In the genomic region with DNA sequence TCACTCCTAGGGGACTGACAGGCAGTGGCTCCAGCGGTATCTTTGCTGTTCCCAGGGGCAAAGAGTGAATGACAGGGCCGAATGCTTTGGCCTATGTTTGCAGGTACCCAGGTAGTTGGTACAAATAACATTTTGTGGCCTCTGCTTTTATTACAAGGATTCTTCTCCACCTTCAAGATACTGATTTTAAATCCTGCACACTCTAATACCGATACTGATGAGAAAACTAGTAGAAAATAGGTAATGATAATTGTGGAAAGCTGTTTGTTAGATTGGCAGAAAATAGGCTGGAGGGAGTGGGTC, we compare ENCODE assay signal across 8 cellular contexts. TPM values are rescaled to one million over a fixed set of nuclear protein-coding genes. Genes with fewer than 3 reads are reported as not detected.
A peak's percentile ranks its signal among the peaks of the same experiment; 100 is the strongest.
DNase-seq lines count a peak whose midpoint lies in the region; ATAC-seq and TF ChIP-seq lines count a peak whose summit lies in the region.

No MANE protein-coding gene starts in this region.

- H4K8ac ChIP-seq in mesenchymal stem cell (ENCODE audit: low read length), result peak overlapping the region; percentile 54

- no peak overlapping the region for H2BK12ac ChIP-seq in mesenchymal stem cell (ENCODE audit: low read length in 2 of 2)

- H3K9me2 ChIP-seq in SK-N-SH, result no peaks in the 10 kb centered on the region

- H2BK15ac ChIP-seq in mesenchymal stem cell (ENCODE audit: low read depth, poor library complexity, severe bottlenecking), result no peak overlapping the region

- no peak for ATAC-seq in SK-N-SH treated with all-trans-retinoic acid at 6 μM for 48 hours

- no peak for TF ChIP-seq RAD21 in SK-N-SH (IDR thresholded peaks at IDR 0.05; ENCODE audit: low read length)

- H3K27me3 ChIP-seq in SK-N-SH (ENCODE audit: insufficient read depth) (no peaks in the 10 kb centered on the region), mesenchymal stem cell (ENCODE audit: control insufficient read depth in 1 of 2, insufficient read depth in 1 of 2, low read length in 2 of 2) (peaks cover 0 to 6% of the 10 kb centered on the region in 2 experiments)

- 9% methylated on average over 3 of the region's 3 CpGs for WGBS in SK-N-SH (ENCODE audit: low lambda C conversion rate)
- 100% methylated on average over 1 of the region's 3 CpGs for WGBS in mesenchymal stem cell
- 4% methylated on average over 3 of the region's 3 CpGs for WGBS in urinary bladder

- TF ChIP-seq EP300 in SK-N-SH (IDR thresholded peaks at IDR 0.05; ENCODE audit: borderline replicate concordance in 1 of 2, low read depth in 1 of 2, low read length in 1 of 2), result no peak

- H3K9ac ChIP-seq in SK-N-SH (peak overlapping the region; percentile 92), mesenchymal stem cell (ENCODE audit: low read length) (peak overlapping the region; percentile 94)

- CTCF ChIA-PET in SK-N-SH (lab: Yijun Ruan, JAX), result interaction anchor here (0.6 to 6.4 kb wide), 33 partner anchors 8 to 653 kb away, joined by 3 to 65 read pairs (median 4); a partner anchor contains a TSS

- H3K9me3 ChIP-seq in SK-N-SH (no peaks in the 10 kb centered on the region), mesenchymal stem cell (ENCODE audit: control insufficient read depth, low read length) (no peaks in the 10 kb centered on the region)

- H2AK5ac ChIP-seq in mesenchymal stem cell (ENCODE audit: low read length, severe bottlenecking), result no peak overlapping the region

- H3K4me1 ChIP-seq in SK-N-SH (ENCODE audit: control insufficient read depth in 1 of 2, insufficient read depth in 2 of 2, low read depth in 1 of 2, low read length in 1 of 2), result peaks cover 7 to 8% of the 10 kb centered on the region in 2 experiments; a peak in 3 of 4 replicates
- H3K4me1 ChIP-seq in mesenchymal stem cell (ENCODE audit: control insufficient read depth, insufficient read depth, low read depth, low read length), result peaks cover 8% of the 10 kb centered on the region
- H3K4me1 ChIP-seq in urinary bladder (ENCODE audit: insufficient read depth), result peaks cover 3% of the 10 kb centered on the region

- peak overlapping the region in 1 of 2 experiments; percentile 98 for H3K18ac ChIP-seq in mesenchymal stem cell (ENCODE audit: low read depth in 1 of 2, low read length in 2 of 2)

- peak overlapping the region; percentile 37 for H4K91ac ChIP-seq in mesenchymal stem cell (ENCODE audit: low read length)

- peak overlapping the region; percentile 79 to 96 for H3K4me3 ChIP-seq in SK-N-SH (ENCODE audit: low read depth in 2 of 2, low read length in 1 of 2)
- H3K4me3 ChIP-seq in cardiac fibroblast (replicated peaks in 1 of 2; ENCODE audit: low read depth in 2 of 2, low read length in 2 of 2), result peak overlapping the region; percentile 85 to 95
- H3K4me3 ChIP-seq in mesenchymal stem cell (ENCODE audit: insufficient read depth in 1 of 2, low read depth in 1 of 2, low read length in 2 of 2), result peak overlapping the region; percentile 89 to 92
- peak overlapping the region; percentile 79 for H3K4me3 ChIP-seq in urinary bladder (ENCODE audit: low read depth, low read length)

- peaks cover 14% of the 10 kb centered on the region; the same call in 1 of the 2 replicates for H3K79me2 ChIP-seq in SK-N-SH (ENCODE audit: insufficient read depth)

- H2BK5ac ChIP-seq in mesenchymal stem cell (ENCODE audit: low read depth, low read length, poor library complexity, severe bottlenecking), result no peak overlapping the region

- POLR2A ChIA-PET in SK-N-SH (lab: Yijun Ruan, JAX), result interaction anchor here (1.8 to 2.9 kb wide), 2 partner anchors 167 to 176 kb away, joined by 17 to 44 read pairs; a partner anchor contains a TSS

- peaks cover 0 to 2% of the 10 kb centered on the region in 2 experiments for H3K36me3 ChIP-seq in SK-N-SH (replicated peaks in 1 of 2; ENCODE audit: control insufficient read depth in 1 of 2, insufficient read depth in 2 of 2, low read length in 1 of 2)
- no peaks in the 10 kb centered on the region for H3K36me3 ChIP-seq in mesenchymal stem cell (ENCODE audit: control insufficient read depth in 1 of 2, insufficient read depth in 2 of 2, low read depth in 1 of 2, low read length in 2 of 2)
- peaks cover 4% of the 10 kb centered on the region for H3K36me3 ChIP-seq in urinary bladder (ENCODE audit: insufficient read depth)

- H3K14ac ChIP-seq in mesenchymal stem cell (ENCODE audit: low read length in 2 of 2), result no peak overlapping the region

- peak overlapping the region; percentile 92 for H3K4me2 ChIP-seq in SK-N-SH
- H3K4me2 ChIP-seq in mesenchymal stem cell (ENCODE audit: low read length, poor library complexity, severe bottlenecking), result peak overlapping the region; percentile 78

- DNase-seq in SK-N-SH, result no peak
- no peak for DNase-seq in cardiac fibroblast (ENCODE audit: low read depth in 2 of 2)
- DNase-seq in mesenchymal stem cell, result no peak
- DNase-seq in SW 1271 (lab: John Stamatoyannopoulos, UW), result no peak
- no peak for DNase-seq in stimulated activated CD4-positive, alpha-beta T cell treated with anti-CD3 and anti-CD28 coated beads, Interleukin-4, amount 100 ng/mL, for 24 hours
- DNase-seq in activated CD8-positive, alpha-beta memory T cell treated with anti-CD3 and anti-CD28 coated beads, Interleukin-2, amount 50 U/mL, for 4 hours, result no peak

- H2AFZ ChIP-seq in SK-N-SH (ENCODE audit: low read depth) (peak overlapping the region; percentile 90), mesenchymal stem cell (ENCODE audit: low read depth, low read length) (peak overlapping the region; percentile 78)

- no peak overlapping the region for H3K23ac ChIP-seq in mesenchymal stem cell (ENCODE audit: low read length in 2 of 2)

- peaks cover 26% of the 10 kb centered on the region for H3K79me1 ChIP-seq in mesenchymal stem cell (replicated peaks; ENCODE audit: low read length, poor library complexity, severe bottlenecking)

- TF ChIP-seq CTCF in SK-N-SH (IDR thresholded peaks at IDR 0.05), result no peak
- no peak for TF ChIP-seq CTCF in cardiac fibroblast (IDR thresholded peaks at IDR 0.05; ENCODE audit: low read depth, low read length)

- H2BK120ac ChIP-seq in mesenchymal stem cell (ENCODE audit: low read depth, low read length), result no peak overlapping the region

- peak overlapping the region in 1 of 2 experiments; percentile 95 for H3K4ac ChIP-seq in mesenchymal stem cell (ENCODE audit: low read depth in 1 of 2, low read length in 2 of 2)

- H3K27ac ChIP-seq in SK-N-SH (ENCODE audit: low read depth in 2 of 2, low read length in 1 of 2), result peak overlapping the region; percentile 68 to 90; a peak in 3 of 4 replicates
- peak overlapping the region; percentile 19 for H3K27ac ChIP-seq in mesenchymal stem cell (ENCODE audit: low read length, poor library complexity, severe bottlenecking)
- H3K27ac ChIP-seq in urinary bladder (ENCODE audit: low read depth), result peak overlapping the region; percentile 92

- no peaks in the 10 kb centered on the region for H4K20me1 ChIP-seq in SK-N-SH (ENCODE audit: insufficient read depth)

- H3F3A ChIP-seq in SK-N-SH (replicated peaks; ENCODE audit: insufficient read depth), result peaks cover 4% of the 10 kb centered on the region

TF ChIP-seq in SK-N-SH, 30 proteins besides CTCF, POLR2A, EP300 and RAD21:
- TF ChIP-seq RCOR1 (IDR thresholded peaks at IDR 0.05; ENCODE audit: low read length) (no peak), FOXJ3 (CRISPR knock-in tag; IDR thresholded peaks at IDR 0.05) (no peak)
- TF ChIP-seq, protein P1, sequence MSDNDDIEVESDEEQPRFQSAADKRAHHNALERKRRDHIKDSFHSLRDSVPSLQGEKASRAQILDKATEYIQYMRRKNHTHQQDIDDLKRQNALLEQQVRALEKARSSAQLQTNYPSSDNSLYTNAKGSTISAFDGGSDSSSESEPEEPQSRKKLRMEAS (IDR thresholded peaks at IDR 0.05; ENCODE audit: low read depth), result no peak
TF ChIP-seq in SK-N-SH: peak in this region for 0.

TF ChIP-seq in SK-N-SH treated with all-trans-retinoic acid at 6 μM for 48 hours, 23 proteins besides CTCF, POLR2A, EP300 and RAD21 (continues in another document):
- no peak for TF ChIP-seq BACH2 (CRISPR knock-in tag; IDR thresholded peaks at IDR 0.05; ENCODE audit: borderline replicate concordance)
- no peak for TF ChIP-seq PPARA (CRISPR knock-in tag; IDR thresholded peaks at IDR 0.05; ENCODE audit: borderline replicate concordance)
- TF ChIP-seq, protein P2, sequence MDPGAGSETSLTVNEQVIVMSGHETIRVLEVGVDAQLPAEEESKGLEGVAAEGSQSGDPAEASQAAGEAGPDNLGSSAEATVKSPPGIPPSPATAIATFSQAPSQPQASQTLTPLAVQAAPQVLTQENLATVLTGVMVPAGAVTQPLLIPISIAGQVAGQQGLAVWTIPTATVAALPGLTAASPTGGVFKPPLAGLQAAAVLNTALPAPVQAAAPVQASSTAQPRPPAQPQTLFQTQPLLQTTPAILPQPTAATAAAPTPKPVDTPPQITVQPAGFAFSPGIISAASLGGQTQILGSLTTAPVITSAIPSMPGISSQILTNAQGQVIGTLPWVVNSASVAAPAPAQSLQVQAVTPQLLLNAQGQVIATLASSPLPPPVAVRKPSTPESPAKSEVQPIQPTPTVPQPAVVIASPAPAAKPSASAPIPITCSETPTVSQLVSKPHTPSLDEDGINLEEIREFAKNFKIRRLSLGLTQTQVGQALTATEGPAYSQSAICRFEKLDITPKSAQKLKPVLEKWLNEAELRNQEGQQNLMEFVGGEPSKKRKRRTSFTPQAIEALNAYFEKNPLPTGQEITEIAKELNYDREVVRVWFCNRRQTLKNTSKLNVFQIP (CRISPR knock-in tag; IDR thresholded peaks at IDR 0.05; ENCODE audit: borderline replicate concordance, low read depth), result no peak
- TF ChIP-seq ZNF70 (CRISPR knock-in tag; IDR thresholded peaks at IDR 0.05), result no peak
- TF ChIP-seq, protein P3, sequence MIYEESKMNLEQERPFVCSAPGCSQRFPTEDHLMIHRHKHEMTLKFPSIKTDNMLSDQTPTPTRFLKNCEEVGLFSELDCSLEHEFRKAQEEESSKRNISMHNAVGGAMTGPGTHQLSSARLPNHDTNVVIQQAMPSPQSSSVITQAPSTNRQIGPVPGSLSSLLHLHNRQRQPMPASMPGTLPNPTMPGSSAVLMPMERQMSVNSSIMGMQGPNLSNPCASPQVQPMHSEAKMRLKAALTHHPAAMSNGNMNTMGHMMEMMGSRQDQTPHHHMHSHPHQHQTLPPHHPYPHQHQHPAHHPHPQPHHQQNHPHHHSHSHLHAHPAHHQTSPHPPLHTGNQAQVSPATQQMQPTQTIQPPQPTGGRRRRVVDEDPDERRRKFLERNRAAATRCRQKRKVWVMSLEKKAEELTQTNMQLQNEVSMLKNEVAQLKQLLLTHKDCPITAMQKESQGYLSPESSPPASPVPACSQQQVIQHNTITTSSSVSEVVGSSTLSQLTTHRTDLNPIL (CRISPR knock-in tag; IDR thresholded peaks at IDR 0.05; ENCODE audit: low read depth), result no peak

RNA-seq across cellular contexts. Expression of a gene that starts 0.8 kb away (rescaled TPM):
- polyA plus RNA-seq in SK-N-SH (2012; rRNA removed) (1.8 and 1.9 TPM in 2 replicates), urinary bladder (25.5 TPM)
- polyA plus RNA-seq in SK-N-SH (2012; cell fraction: cytosol; rRNA removed), result 3.9 and 5.0 TPM in 2 replicates
- polyA plus RNA-seq in SK-N-SH (2012; cell fraction: nucleus; rRNA removed), result 1.2 and 1.3 TPM in 2 replicates
- 11.7 TPM for polyA plus RNA-seq in mesenchymal stem cell (2013, experiment 1 of 2)
- 11.6 TPM for polyA plus RNA-seq in mesenchymal stem cell (2013, experiment 2 of 2)
- 44.8 TPM for total RNA-seq in urinary bladder

RNA-seq across cellular contexts. Expression of a gene that starts 29.0 kb away (rescaled TPM):
- polyA plus RNA-seq in SK-N-SH (2012; rRNA removed), result 15.0 and 22.8 TPM in 2 replicates
- polyA plus RNA-seq in SK-N-SH (2012; cell fraction: cytosol; rRNA removed), result 21.8 and 28.3 TPM in 2 replicates
- polyA plus RNA-seq in SK-N-SH (2012; cell fraction: nucleus; rRNA removed), result 24.8 and 64.2 TPM in 2 replicates
- polyA plus RNA-seq in mesenchymal stem cell (2013, experiment 1 of 2), result 9.7 TPM
- polyA plus RNA-seq in mesenchymal stem cell (2013, experiment 2 of 2), result 9.9 TPM
- 43.1 TPM for total RNA-seq in urinary bladder
- 14.9 TPM for polyA plus RNA-seq in urinary bladder

Comparison
In these comparisons a context has a peak if more than half of its experiments do, and no peak if none do; other contexts are left out.
1. H3K27ac ChIP-seq: peak in every context shown above with its lines; median percentile 92 in urinary bladder; 79 in SK-N-SH; 19 in mesenchymal stem cell.